Comparison of ENCODE assay signal across 1 cellular context in the genomic region with DNA sequence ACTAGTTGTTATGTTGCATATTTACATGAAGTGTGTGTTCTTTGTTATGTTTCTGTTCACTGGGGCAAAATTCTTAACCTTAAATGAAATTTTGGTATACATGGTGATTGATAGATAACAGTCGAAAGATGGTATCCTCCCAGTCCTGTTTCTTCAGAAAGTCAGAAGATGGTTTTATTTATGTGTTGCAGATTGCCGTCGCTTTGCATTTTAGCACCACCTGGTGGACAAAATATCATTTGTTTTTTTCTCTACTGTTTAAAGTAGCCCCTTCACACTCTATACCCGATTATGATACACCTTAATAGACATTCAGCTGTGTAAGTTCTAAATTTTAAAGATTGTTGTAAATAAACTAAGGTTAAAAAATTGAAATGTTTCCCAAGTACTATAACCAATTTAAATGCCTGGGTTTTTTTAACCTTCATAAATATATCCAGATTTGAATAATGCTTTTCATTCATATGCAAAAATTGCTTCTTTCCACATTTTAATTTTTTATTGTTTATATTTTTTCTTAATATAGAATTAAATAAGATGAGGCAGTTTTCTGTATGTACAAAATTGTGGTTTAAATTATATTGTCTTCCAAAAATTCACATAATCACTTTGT.
TF ChIP-seq lines count a peak whose summit lies in the region.

No MANE protein-coding gene starts in this region.

TF ChIP-seq in H1, 55 proteins besides CTCF, POLR2A, EP300 and RAD21 (continued from another document):
- TF ChIP-seq, protein P1, sequence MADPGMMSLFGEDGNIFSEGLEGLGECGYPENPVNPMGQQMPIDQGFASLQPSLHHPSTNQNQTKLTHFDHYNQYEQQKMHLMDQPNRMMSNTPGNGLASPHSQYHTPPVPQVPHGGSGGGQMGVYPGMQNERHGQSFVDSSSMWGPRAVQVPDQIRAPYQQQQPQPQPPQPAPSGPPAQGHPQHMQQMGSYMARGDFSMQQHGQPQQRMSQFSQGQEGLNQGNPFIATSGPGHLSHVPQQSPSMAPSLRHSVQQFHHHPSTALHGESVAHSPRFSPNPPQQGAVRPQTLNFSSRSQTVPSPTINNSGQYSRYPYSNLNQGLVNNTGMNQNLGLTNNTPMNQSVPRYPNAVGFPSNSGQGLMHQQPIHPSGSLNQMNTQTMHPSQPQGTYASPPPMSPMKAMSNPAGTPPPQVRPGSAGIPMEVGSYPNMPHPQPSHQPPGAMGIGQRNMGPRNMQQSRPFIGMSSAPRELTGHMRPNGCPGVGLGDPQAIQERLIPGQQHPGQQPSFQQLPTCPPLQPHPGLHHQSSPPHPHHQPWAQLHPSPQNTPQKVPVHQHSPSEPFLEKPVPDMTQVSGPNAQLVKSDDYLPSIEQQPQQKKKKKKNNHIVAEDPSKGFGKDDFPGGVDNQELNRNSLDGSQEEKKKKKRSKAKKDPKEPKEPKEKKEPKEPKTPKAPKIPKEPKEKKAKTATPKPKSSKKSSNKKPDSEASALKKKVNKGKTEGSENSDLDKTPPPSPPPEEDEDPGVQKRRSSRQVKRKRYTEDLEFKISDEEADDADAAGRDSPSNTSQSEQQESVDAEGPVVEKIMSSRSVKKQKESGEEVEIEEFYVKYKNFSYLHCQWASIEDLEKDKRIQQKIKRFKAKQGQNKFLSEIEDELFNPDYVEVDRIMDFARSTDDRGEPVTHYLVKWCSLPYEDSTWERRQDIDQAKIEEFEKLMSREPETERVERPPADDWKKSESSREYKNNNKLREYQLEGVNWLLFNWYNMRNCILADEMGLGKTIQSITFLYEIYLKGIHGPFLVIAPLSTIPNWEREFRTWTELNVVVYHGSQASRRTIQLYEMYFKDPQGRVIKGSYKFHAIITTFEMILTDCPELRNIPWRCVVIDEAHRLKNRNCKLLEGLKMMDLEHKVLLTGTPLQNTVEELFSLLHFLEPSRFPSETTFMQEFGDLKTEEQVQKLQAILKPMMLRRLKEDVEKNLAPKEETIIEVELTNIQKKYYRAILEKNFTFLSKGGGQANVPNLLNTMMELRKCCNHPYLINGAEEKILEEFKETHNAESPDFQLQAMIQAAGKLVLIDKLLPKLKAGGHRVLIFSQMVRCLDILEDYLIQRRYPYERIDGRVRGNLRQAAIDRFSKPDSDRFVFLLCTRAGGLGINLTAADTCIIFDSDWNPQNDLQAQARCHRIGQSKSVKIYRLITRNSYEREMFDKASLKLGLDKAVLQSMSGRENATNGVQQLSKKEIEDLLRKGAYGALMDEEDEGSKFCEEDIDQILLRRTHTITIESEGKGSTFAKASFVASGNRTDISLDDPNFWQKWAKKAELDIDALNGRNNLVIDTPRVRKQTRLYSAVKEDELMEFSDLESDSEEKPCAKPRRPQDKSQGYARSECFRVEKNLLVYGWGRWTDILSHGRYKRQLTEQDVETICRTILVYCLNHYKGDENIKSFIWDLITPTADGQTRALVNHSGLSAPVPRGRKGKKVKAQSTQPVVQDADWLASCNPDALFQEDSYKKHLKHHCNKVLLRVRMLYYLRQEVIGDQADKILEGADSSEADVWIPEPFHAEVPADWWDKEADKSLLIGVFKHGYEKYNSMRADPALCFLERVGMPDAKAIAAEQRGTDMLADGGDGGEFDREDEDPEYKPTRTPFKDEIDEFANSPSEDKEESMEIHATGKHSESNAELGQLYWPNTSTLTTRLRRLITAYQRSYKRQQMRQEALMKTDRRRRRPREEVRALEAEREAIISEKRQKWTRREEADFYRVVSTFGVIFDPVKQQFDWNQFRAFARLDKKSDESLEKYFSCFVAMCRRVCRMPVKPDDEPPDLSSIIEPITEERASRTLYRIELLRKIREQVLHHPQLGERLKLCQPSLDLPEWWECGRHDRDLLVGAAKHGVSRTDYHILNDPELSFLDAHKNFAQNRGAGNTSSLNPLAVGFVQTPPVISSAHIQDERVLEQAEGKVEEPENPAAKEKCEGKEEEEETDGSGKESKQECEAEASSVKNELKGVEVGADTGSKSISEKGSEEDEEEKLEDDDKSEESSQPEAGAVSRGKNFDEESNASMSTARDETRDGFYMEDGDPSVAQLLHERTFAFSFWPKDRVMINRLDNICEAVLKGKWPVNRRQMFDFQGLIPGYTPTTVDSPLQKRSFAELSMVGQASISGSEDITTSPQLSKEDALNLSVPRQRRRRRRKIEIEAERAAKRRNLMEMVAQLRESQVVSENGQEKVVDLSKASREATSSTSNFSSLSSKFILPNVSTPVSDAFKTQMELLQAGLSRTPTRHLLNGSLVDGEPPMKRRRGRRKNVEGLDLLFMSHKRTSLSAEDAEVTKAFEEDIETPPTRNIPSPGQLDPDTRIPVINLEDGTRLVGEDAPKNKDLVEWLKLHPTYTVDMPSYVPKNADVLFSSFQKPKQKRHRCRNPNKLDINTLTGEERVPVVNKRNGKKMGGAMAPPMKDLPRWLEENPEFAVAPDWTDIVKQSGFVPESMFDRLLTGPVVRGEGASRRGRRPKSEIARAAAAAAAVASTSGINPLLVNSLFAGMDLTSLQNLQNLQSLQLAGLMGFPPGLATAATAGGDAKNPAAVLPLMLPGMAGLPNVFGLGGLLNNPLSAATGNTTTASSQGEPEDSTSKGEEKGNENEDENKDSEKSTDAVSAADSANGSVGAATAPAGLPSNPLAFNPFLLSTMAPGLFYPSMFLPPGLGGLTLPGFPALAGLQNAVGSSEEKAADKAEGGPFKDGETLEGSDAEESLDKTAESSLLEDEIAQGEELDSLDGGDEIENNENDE (IDR thresholded peaks at IDR 0.05; ENCODE audit: insufficient replicate concordance, low read length): no peak
- TF ChIP-seq SRF (IDR thresholded peaks at IDR 0.05; ENCODE audit: low read depth, low read length) (no peak), CTBP2 (IDR thresholded peaks at IDR 0.05; ENCODE audit: borderline replicate concordance, insufficient read depth, insufficient read length, low read length) (no peak), TBP (IDR thresholded peaks at IDR 0.05; ENCODE audit: low read depth, low read length) (no peak), KDM1A (IDR thresholded peaks at IDR 0.05; ENCODE audit: borderline replicate concordance, low read length) (no peak), SIN3A (conservative IDR thresholded peaks at IDR 0.05 in 1 of 2, IDR thresholded peaks at IDR 0.05 in 1 of 2; ENCODE audit: low read depth in 1 of 2, low read length in 2 of 2) (no peak), SP4 (IDR thresholded peaks at IDR 0.05; ENCODE audit: low read length) (no peak), POLR2AphosphoS5 (IDR thresholded peaks at IDR 0.05; ENCODE audit: low read depth, low read length) (no peak), TCF12 (IDR thresholded peaks at IDR 0.05; ENCODE audit: low read depth, low read length) (no peak), SIRT6 (IDR thresholded peaks at IDR 0.05; ENCODE audit: low read length) (no peak)
- TF ChIP-seq, protein P2, sequence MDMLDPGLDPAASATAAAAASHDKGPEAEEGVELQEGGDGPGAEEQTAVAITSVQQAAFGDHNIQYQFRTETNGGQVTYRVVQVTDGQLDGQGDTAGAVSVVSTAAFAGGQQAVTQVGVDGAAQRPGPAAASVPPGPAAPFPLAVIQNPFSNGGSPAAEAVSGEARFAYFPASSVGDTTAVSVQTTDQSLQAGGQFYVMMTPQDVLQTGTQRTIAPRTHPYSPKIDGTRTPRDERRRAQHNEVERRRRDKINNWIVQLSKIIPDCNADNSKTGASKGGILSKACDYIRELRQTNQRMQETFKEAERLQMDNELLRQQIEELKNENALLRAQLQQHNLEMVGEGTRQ (IDR thresholded peaks at IDR 0.05; ENCODE audit: low read length): no peak
- TF ChIP-seq, protein P3, sequence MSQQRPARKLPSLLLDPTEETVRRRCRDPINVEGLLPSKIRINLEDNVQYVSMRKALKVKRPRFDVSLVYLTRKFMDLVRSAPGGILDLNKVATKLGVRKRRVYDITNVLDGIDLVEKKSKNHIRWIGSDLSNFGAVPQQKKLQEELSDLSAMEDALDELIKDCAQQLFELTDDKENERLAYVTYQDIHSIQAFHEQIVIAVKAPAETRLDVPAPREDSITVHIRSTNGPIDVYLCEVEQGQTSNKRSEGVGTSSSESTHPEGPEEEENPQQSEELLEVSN (IDR thresholded peaks at IDR 0.05): no peak
